Comparison of ENCODE assay signal across 8 cellular contexts in genomic region chr19:49809155-49809986, GRCh38. TPM values are rescaled to one million over a fixed set of nuclear protein-coding genes. Genes with fewer than 3 reads are reported as not detected.
DNase-seq lines count a peak whose midpoint lies in the region; ATAC-seq lines count a peak whose summit lies in the region.

No MANE protein-coding gene starts in this region.

- ATAC-seq in GM19351 (IDR thresholded peaks at IDR 0.05; ENCODE audit: unreplicated experiment), result no peak

- peak overlapping the region; percentile 59 for H3K9ac ChIP-seq in HUES64 (ENCODE audit: low read depth, low read length)

- H3K27me3 ChIP-seq in HUES64 (ENCODE audit: insufficient read depth, low read length), result no peaks in the 10 kb centered on the region

- no peaks in the 10 kb centered on the region for H3K9me3 ChIP-seq in HUES64 (ENCODE audit: insufficient read depth, low read depth, low read length)

- peak; percentile 55 for DNase-seq in AG08396 (ENCODE audit: low spot score)
- DNase-seq in activated CD4-positive, alpha-beta T cell treated with anti-CD3 and anti-CD28 coated beads for 48 hours, result peak; percentile 56
- peak; percentile 25 for DNase-seq in effector CD8-positive, alpha-beta T cell (lab: John Stamatoyannopoulos, UW)
- DNase-seq in medulla oblongata (ENCODE audit: extremely low spot score), result peak; percentile 49
- peak; percentile 26 to 30 for DNase-seq in stimulated activated CD8-positive, alpha-beta memory T cell treated with anti-CD3 and anti-CD28 coated beads, Interleukin-2, amount 100 ng/mL, for 48 hours (ENCODE audit: low read depth in 2 of 2)
- DNase-seq in NCI-H2171 (lab: John Stamatoyannopoulos, UW), result no peak

- 12% methylated on average over 50 of the region's 50 CpGs for WGBS in HUES64

- H3K27ac ChIP-seq in HUES64 (ENCODE audit: low read depth, low read length), result no peak overlapping the region; the same call in 1 of the 2 replicates

- peak overlapping the region; percentile 67 for H3K4me3 ChIP-seq in HUES64 (ENCODE audit: low read length)

- H3K36me3 ChIP-seq in HUES64 (ENCODE audit: insufficient read depth, low read length), result peaks cover 27% of the 10 kb centered on the region

- H3K4me1 ChIP-seq in HUES64 (ENCODE audit: insufficient read depth, low read length), result peaks cover 11% of the 10 kb centered on the region

RNA-seq across cellular contexts. Expression of gene FUZ, which starts 3.7 kb away (rescaled TPM):
- 21.7 TPM for polyA plus RNA-seq in HUES64 (2013, experiment 1 of 2)
- 25.1 TPM for polyA plus RNA-seq in HUES64 (2013, experiment 2 of 2)

RNA-seq across cellular contexts. Expression of gene MED25, which starts 8.7 kb away (rescaled TPM):
- 53.4 TPM for polyA plus RNA-seq in HUES64 (2013, experiment 1 of 2)
- 52.7 TPM for polyA plus RNA-seq in HUES64 (2013, experiment 2 of 2)

RNA-seq across cellular contexts. Expression of gene PTOV1, which starts 41.6 kb away (rescaled TPM):
- 193 TPM for polyA plus RNA-seq in HUES64 (2013, experiment 1 of 2)
- polyA plus RNA-seq in HUES64 (2013, experiment 2 of 2), result 199 TPM

RNA-seq across cellular contexts. Expression of gene AP2A1, which starts 42.6 kb away (rescaled TPM):
- polyA plus RNA-seq in HUES64 (2013, experiment 1 of 2), result 60.2 TPM
- polyA plus RNA-seq in HUES64 (2013, experiment 2 of 2), result 69.5 TPM

RNA-seq across cellular contexts. Expression of gene TSKS, which starts 46.3 kb away (rescaled TPM):
- polyA plus RNA-seq in HUES64 (2013, experiment 1 of 2), result not detected
- polyA plus RNA-seq in HUES64 (2013, experiment 2 of 2), result 0.13 TPM
